7 cellular contexts compared by ENCODE assay signal in the genomic region with DNA sequence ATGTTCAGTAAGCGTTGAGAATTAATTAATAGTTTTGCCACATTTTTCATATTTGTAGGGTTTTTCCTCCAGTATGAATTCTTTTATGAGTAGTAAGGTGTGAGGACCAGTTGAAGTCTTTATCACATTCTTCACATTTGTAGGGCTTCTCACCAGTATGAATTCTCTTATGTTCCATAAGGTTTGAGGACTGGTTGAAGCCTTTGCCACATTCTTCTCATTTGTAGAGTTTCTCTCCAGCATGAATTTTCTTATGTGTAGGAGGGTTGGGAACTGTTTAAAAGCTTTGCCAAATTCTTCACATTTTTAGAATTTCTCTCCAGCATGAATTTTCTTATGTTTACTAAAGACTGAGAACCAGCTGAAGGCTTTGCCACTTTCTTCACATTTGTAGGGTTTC. TPM values are rescaled to one million over a fixed set of nuclear protein-coding genes. Genes with fewer than 3 reads are reported as not detected.
"Had no signal": no experiment of that assay in that cellular context is flagged by ENCODE, and none has a peak within 500 bp of the region (broad histone marks: within the 10 kb centered on the region; RNA-seq: fewer than 3 reads in every experiment).

No MANE protein-coding gene starts in this region.

- DNase-seq: H7, IMR-90, KBM-7 had no signal

- ATAC-seq: GM23338 had no signal

- H3K4me2 ChIP-seq: GM23338, KMS-11 had no signal

- H3K9me3 ChIP-seq: HAP-1 had no signal

- H3K4me1 ChIP-seq: HAP-1 had no signal

- H3K36me3 ChIP-seq: HAP-1 had no signal

- H2AFZ ChIP-seq: GM23338 had no signal

- H3K9ac ChIP-seq: KMS-11 had no signal

- H3K4me3 ChIP-seq: GM23338, HAP-1 had no signal

- H3K27ac ChIP-seq: KMS-11 had no signal

RNA-seq across cellular contexts. Expression of a gene that starts 40.3 kb away (rescaled TPM):
- total RNA-seq: H7, HT-29, IMR-90 had no signal
- polyA plus RNA-seq: GM23338, IMR-90 had no signal
